Comparison of ENCODE assay signal across 8 cellular contexts in the genomic region with DNA sequence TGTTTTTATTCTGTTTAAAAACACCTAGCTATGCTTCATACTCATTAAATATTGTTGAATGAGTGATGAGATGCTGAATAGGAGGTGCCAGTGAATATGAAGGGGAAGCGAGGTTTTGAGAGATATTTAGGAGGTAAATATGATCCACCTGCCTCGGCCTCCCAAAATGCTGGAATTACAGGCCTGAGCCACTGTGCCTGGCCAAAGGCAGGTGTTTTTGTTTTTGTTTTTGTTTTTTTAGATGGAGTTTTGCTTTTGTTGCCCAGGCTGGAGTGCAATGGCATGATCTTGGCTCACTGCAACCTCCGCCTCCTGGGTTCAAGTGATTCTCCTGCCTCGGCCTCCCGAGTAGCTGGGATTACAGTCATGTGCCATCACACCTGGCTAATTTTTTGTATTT.
DNase-seq lines count a peak whose midpoint lies in the region; ATAC-seq, FAIRE-seq and TF ChIP-seq lines count a peak whose summit lies in the region.
"Not testable (repeated sequence)": the region's sequence is repeated elsewhere in the genome, so short reads cannot be mapped to it uniquely, and the experiment has no call there.

No MANE protein-coding gene starts in this region.

- not testable (repeated sequence) for H2BK12ac ChIP-seq in mesenchymal stem cell (ENCODE audit: low read length in 2 of 2)

- 80 to 84% methylated on average over 5 of the region's 5 CpGs for whole genome bisulfite sequencing in GM23248 (ENCODE audit: low coverage in 1 of 2, low lambda C conversion rate in 2 of 2, missing lambda C conversion rate in 2 of 2), 2 experiments
- 96% methylated on average over 5 of the region's 5 CpGs for WGBS in GM12878 (ENCODE audit: insufficient coverage, insufficient replicate concordance, low lambda C conversion rate, missing lambda C conversion rate)
- 83% methylated on average over 5 of the region's 5 CpGs for WGBS in mesenchymal stem cell

- intact Hi-C loops in GM12878 (cut with micrococcal nuclease; ENCODE audit: unreplicated experiment) = not testable (repeated sequence)

- not testable (repeated sequence) for H3K36me3 ChIP-seq in GM23248 (ENCODE audit: low read depth); SJSA1; GM12878 (ENCODE audit: control insufficient read depth in 2 of 2, insufficient read depth in 2 of 2, low read length in 1 of 2); mesenchymal stem cell (ENCODE audit: control insufficient read depth in 1 of 2, insufficient read depth in 2 of 2, low read depth in 1 of 2, low read length in 2 of 2)

- not testable (repeated sequence) for H3K27me3 ChIP-seq in GM23248 (replicated peaks; ENCODE audit: insufficient read depth); SJSA1 (replicated peaks); GM12878 (replicated peaks in 1 of 2; ENCODE audit: control insufficient read depth in 2 of 2, insufficient read depth in 2 of 2, low read length in 1 of 2); mesenchymal stem cell (ENCODE audit: control insufficient read depth in 1 of 2, insufficient read depth in 1 of 2, low read length in 2 of 2)

- H3K14ac ChIP-seq in mesenchymal stem cell (ENCODE audit: low read length in 2 of 2) = not testable (repeated sequence)

- TF ChIP-seq CTCF in HFFc6 (IDR thresholded peaks at IDR 0.05); GM12878 (IDR thresholded peaks at IDR 0.05 in 2 of 3, conservative IDR thresholded peaks at IDR 0.05 in 1 of 3; ENCODE audit: control insufficient read depth in 2 of 3, extremely low read depth in 1 of 3, insufficient read depth in 1 of 3, low read depth in 3 of 3, low read length in 3 of 3); endothelial cell (IDR thresholded peaks at IDR 0.05; ENCODE audit: unreplicated experiment): not testable (repeated sequence)

- peaks cover 11% of the 10 kb centered on the region; the same call in 1 of the 2 replicates for H3F3A ChIP-seq in GM23248 (ENCODE audit: insufficient read depth)

- not testable (repeated sequence) for H3K79me1 ChIP-seq in mesenchymal stem cell (replicated peaks; ENCODE audit: low read length, poor library complexity, severe bottlenecking)

- TF ChIP-seq RAD21 in GM12878 (IDR thresholded peaks at IDR 0.05; ENCODE audit: insufficient read depth, low read depth, low read length) = not testable (repeated sequence)

- not testable (repeated sequence) for H3K4me3 ChIP-seq in GM23248; SJSA1; GM12878; mesenchymal stem cell (ENCODE audit: insufficient read depth in 1 of 2, low read depth in 1 of 2, low read length in 2 of 2)

- TF ChIP-seq EP300 in GM12878 (IDR thresholded peaks at IDR 0.05; ENCODE audit: borderline replicate concordance in 1 of 2, control insufficient read depth in 1 of 2, low read depth in 2 of 2, low read length in 2 of 2) = not testable (repeated sequence)

- peaks cover 47% of the 10 kb centered on the region for H3K4me1 Mint-ChIP-seq in HFFc6 (ENCODE audit: low read depth)
- H3K4me1 Mint-ChIP-seq in T-helper 17 cell = peaks cover 10% of the 10 kb centered on the region
- H3K4me1 Mint-ChIP-seq in activated T-helper 17 cell treated with anti-CD3 and anti-CD28 coated beads, Interleukin-2, amount 50 U/mL, for 72 hours = peaks cover 12% of the 10 kb centered on the region
- H3K4me1 Mint-ChIP-seq in endothelial cell (ENCODE audit: unreplicated experiment) = peaks cover 72% of the 10 kb centered on the region

- H3K27ac Mint-ChIP-seq in HFFc6 (peak overlapping the region; percentile 77), T-helper 17 cell (peak overlapping the region; percentile 1), endothelial cell (ENCODE audit: unreplicated experiment) (peak overlapping the region; percentile 16)
- peak overlapping the region; percentile 4 for H3K27ac Mint-ChIP-seq in activated T-helper 17 cell treated with anti-CD3 and anti-CD28 coated beads, Interleukin-2, amount 50 U/mL, for 72 hours

- not testable (repeated sequence) for H3K36me3 Mint-ChIP-seq in HFFc6 (ENCODE audit: low read depth); activated T-helper 17 cell treated with anti-CD3 and anti-CD28 coated beads, Interleukin-2, amount 50 U/mL, for 72 hours (ENCODE audit: low read depth); endothelial cell (ENCODE audit: low read depth, unreplicated experiment)
- peaks cover 12% of the 10 kb centered on the region for H3K36me3 Mint-ChIP-seq in T-helper 17 cell (ENCODE audit: low read depth)

- DNase-seq in GM23248; HFFc6; SJSA1 (ENCODE audit: low read depth in 1 of 2, low spot score in 2 of 2); T-helper 17 cell; GM12878 (ENCODE audit: low read depth, low spot score); endothelial cell (ENCODE audit: low spot score); mesenchymal stem cell: not testable (repeated sequence)

- not testable (repeated sequence) for H3K9me3 Mint-ChIP-seq in HFFc6; activated T-helper 17 cell treated with anti-CD3 and anti-CD28 coated beads, Interleukin-2, amount 50 U/mL, for 72 hours; endothelial cell (ENCODE audit: unreplicated experiment)

- not testable (repeated sequence) for H3K9me3 ChIP-seq in GM23248 (ENCODE audit: low read depth); SJSA1 (replicated peaks); T-helper 17 cell (ENCODE audit: control insufficient read depth, low read length, poor library complexity, severe bottlenecking); GM12878 (replicated peaks; ENCODE audit: control insufficient read depth, insufficient read depth, low read length); mesenchymal stem cell (ENCODE audit: control insufficient read depth, low read length)

- H2BK5ac ChIP-seq in mesenchymal stem cell (ENCODE audit: low read depth, low read length, poor library complexity, severe bottlenecking) = not testable (repeated sequence)

- H4K8ac ChIP-seq in mesenchymal stem cell (ENCODE audit: low read length) = peak overlapping the region; percentile 39

- not testable (repeated sequence) for H2AK5ac ChIP-seq in mesenchymal stem cell (ENCODE audit: low read length, severe bottlenecking)

- not testable (repeated sequence) for H3K18ac ChIP-seq in mesenchymal stem cell (ENCODE audit: low read depth in 1 of 2, low read length in 2 of 2)

- H3K4me3 Mint-ChIP-seq in HFFc6 = peak overlapping the region; percentile 64
- H3K4me3 Mint-ChIP-seq in T-helper 17 cell; activated T-helper 17 cell treated with anti-CD3 and anti-CD28 coated beads, Interleukin-2, amount 50 U/mL, for 72 hours; endothelial cell (ENCODE audit: unreplicated experiment): not testable (repeated sequence)

- H3K4me1 ChIP-seq in GM23248 (ENCODE audit: insufficient read depth) = peaks cover 21% of the 10 kb centered on the region
- H3K4me1 ChIP-seq in SJSA1 (replicated peaks) = peaks cover 37% of the 10 kb centered on the region
- peaks cover 12% of the 10 kb centered on the region for H3K4me1 ChIP-seq in GM12878 (ENCODE audit: control insufficient read depth, insufficient read depth, low read length)
- H3K4me1 ChIP-seq in mesenchymal stem cell (ENCODE audit: control insufficient read depth, insufficient read depth, low read depth, low read length) = not testable (repeated sequence)

- H3K4ac ChIP-seq in mesenchymal stem cell (ENCODE audit: low read depth in 1 of 2, low read length in 2 of 2) = not testable (repeated sequence)

- not testable (repeated sequence) for H3K79me2 ChIP-seq in GM23248 (ENCODE audit: insufficient read depth); GM12878 (ENCODE audit: control insufficient read depth, insufficient read depth, low read length)

- not testable (repeated sequence) for H3K9me2 ChIP-seq in GM23248 (ENCODE audit: insufficient read depth)

- BruUV-seq in GM12878 (replicated peaks; lab: Mats Ljungman, UMichigan) = not testable (repeated sequence)

- FAIRE-seq in GM12878 (lab: Jason Lieb, UNC) = not testable (repeated sequence)

- CTCF ChIA-PET in GM12878 (lab: Yijun Ruan, JAX) = not testable (repeated sequence)

- H2BK15ac ChIP-seq in mesenchymal stem cell (ENCODE audit: low read depth, poor library complexity, severe bottlenecking) = not testable (repeated sequence)

- not testable (repeated sequence) for H3K9ac ChIP-seq in GM23248; GM12878 (ENCODE audit: control insufficient read depth, insufficient read depth, low read length); mesenchymal stem cell (ENCODE audit: low read length)

- not testable (repeated sequence) for H4K20me1 ChIP-seq in GM23248 (ENCODE audit: insufficient read depth); GM12878 (ENCODE audit: control insufficient read depth, insufficient read depth)

- SMC1A ChIA-PET in GM12878 (lab: Charles Lee; ENCODE audit: uncharacterized antibody, unreplicated experiment) = interaction anchor here (0.6 to 0.9 kb wide), 2 partner anchors 11 to 551 kb away, joined by 3 read pairs; no protein-coding TSS in a partner anchor

- H4K91ac ChIP-seq in mesenchymal stem cell (ENCODE audit: low read length) = not testable (repeated sequence)

- not testable (repeated sequence) for H2AFZ ChIP-seq in GM23248; GM12878 (ENCODE audit: control insufficient read depth, low read depth, low read length); mesenchymal stem cell (ENCODE audit: low read depth, low read length)

- RAD21 ChIA-PET in GM12878 (lab: Charles Lee; ENCODE audit: unreplicated experiment) = not testable (repeated sequence)

- H2BK120ac ChIP-seq in mesenchymal stem cell (ENCODE audit: low read depth, low read length) = not testable (repeated sequence)

- not testable (repeated sequence) for TF ChIP-seq POLR2A in GM12878 (IDR thresholded peaks at IDR 0.05; ENCODE audit: low read depth, low read length)

- not testable (repeated sequence) for ATAC-seq in T-helper 17 cell; activated T-helper 17 cell treated with anti-CD3 and anti-CD28 coated beads, Interleukin-2, amount 50 U/mL, for 72 hours (replicated peaks); GM12878

- not testable (repeated sequence) for H3K23ac ChIP-seq in mesenchymal stem cell (ENCODE audit: low read length in 2 of 2)

- not testable (repeated sequence) for H3K4me2 ChIP-seq in GM23248 (ENCODE audit: unreplicated experiment); GM12878 (ENCODE audit: control insufficient read depth, insufficient read depth); mesenchymal stem cell (ENCODE audit: low read length, poor library complexity, severe bottlenecking)

- in situ Hi-C loops in GM23248 (cut with MboI); GM12878 (cut with MboI): not testable (repeated sequence)

- H3K27ac ChIP-seq in GM23248 (0 out of 2 replicates have a peak overlapping the region, but pooled peaks have one; percentile 24), SJSA1 (peak overlapping the region; percentile 87), GM12878 (ENCODE audit: control insufficient read depth, insufficient read depth) (peak overlapping the region; percentile 86; the same call in 1 of the 2 replicates)
- not testable (repeated sequence) for H3K27ac ChIP-seq in mesenchymal stem cell (ENCODE audit: low read length, poor library complexity, severe bottlenecking)

- POLR2A ChIA-PET in GM12878 (lab: Charles Lee) = interaction anchor here (3.0 kb wide), 1 partner anchor 12 kb away, joined by 18 read pairs; no protein-coding TSS in a partner anchor

- H3K27me3 Mint-ChIP-seq in HFFc6 (ENCODE audit: insufficient read depth); T-helper 17 cell; activated T-helper 17 cell treated with anti-CD3 and anti-CD28 coated beads, Interleukin-2, amount 50 U/mL, for 72 hours; endothelial cell (ENCODE audit: unreplicated experiment): not testable (repeated sequence)

Comparison
In these comparisons a context has a peak if more than half of its experiments do, and no peak if none do; other contexts are left out.
1. H3K27ac Mint-ChIP-seq: peak in every context shown above with its lines; median percentile 77 in HFFc6; 16 in endothelial cell; 4 in activated T-helper 17 cell treated with anti-CD3 and anti-CD28 coated beads, Interleukin-2, amount 50 U/mL, for 72 hours; 1 in T-helper 17 cell.